In genomic region chr21:45938811-45939520, GRCh38 we compare ENCODE assay signal across 22 cellular contexts. TPM values are rescaled to one million over a fixed set of nuclear protein-coding genes. Genes with fewer than 3 reads are reported as not detected.
DNase-seq lines count a peak whose midpoint lies in the region; ATAC-seq, FAIRE-seq and TF ChIP-seq lines count a peak whose summit lies in the region.
"Had no signal": no experiment of that assay in that cellular context is flagged by ENCODE, and none has a peak within 500 bp of the region (broad histone marks: within the 10 kb centered on the region; RNA-seq: fewer than 3 reads in every experiment).

No MANE protein-coding gene starts in this region.

- no peaks in the 10 kb centered on the region for H3K23me2 ChIP-seq in H9 (ENCODE audit: insufficient read length, low read depth, low read length, poor library complexity, severe bottlenecking)

- H3K9me3 ChIP-seq in SK-N-SH (0 out of 2 replicates have a peak, but pooled peaks cover 5% of the 10 kb centered on the region), H9 (ENCODE audit: control insufficient read depth, low read depth, low read length) (no peaks in the 10 kb centered on the region), K562 (replicated peaks; ENCODE audit: control insufficient read depth, insufficient read depth, low read depth, low read length) (no peaks in the 10 kb centered on the region), osteoblast (ENCODE audit: low read depth, low read length) (peaks cover 8% of the 10 kb centered on the region), Caco-2 (no peaks in the 10 kb centered on the region)
- H3K9me3 ChIP-seq: HAP-1 had no signal

- H3K18ac ChIP-seq in H9 (ENCODE audit: insufficient read length, low read depth, low read length): no peak overlapping the region

- ATAC-seq in SK-N-SH treated with all-trans-retinoic acid at 6 μM for 48 hours (no peak), K562 (no peak), HG02798 (IDR thresholded peaks at IDR 0.05; ENCODE audit: poor library complexity, unreplicated experiment) (no peak)
- ATAC-seq: HepG2 had no signal

- H3K4me2 ChIP-seq in SK-N-SH: no peak overlapping the region
- no peak overlapping the region for H3K4me2 ChIP-seq in H9 (ENCODE audit: insufficient read depth, insufficient read length, low read length)
- H3K4me2 ChIP-seq in K562 (ENCODE audit: insufficient read depth, low read length): no peak overlapping the region
- H3K4me2 ChIP-seq in osteoblast (ENCODE audit: insufficient read depth, low read length): no peak overlapping the region
- H3K4me2 ChIP-seq: GM23338 had no signal

- no peaks in the 10 kb centered on the region for H3K79me1 ChIP-seq in H9 (ENCODE audit: insufficient read depth, low read depth, low read length, poor library complexity, severe bottlenecking)

- no peak for TF ChIP-seq EP300 in SK-N-SH (IDR thresholded peaks at IDR 0.05; ENCODE audit: borderline replicate concordance in 1 of 2, low read depth in 1 of 2, low read length in 1 of 2)
- no peak for TF ChIP-seq EP300 in K562 (IDR thresholded peaks at IDR 0.05; ENCODE audit: low read length)

- no peak overlapping the region for H2AFZ ChIP-seq in SK-N-SH (ENCODE audit: low read depth)
- H2AFZ ChIP-seq in H9 (ENCODE audit: low read length): no peak overlapping the region
- H2AFZ ChIP-seq in K562 (ENCODE audit: low read depth, low read length): no peak overlapping the region
- no peak overlapping the region for H2AFZ ChIP-seq in osteoblast (ENCODE audit: low read length)
- H2AFZ ChIP-seq: GM23338 had no signal

- peak; percentile 12 for DNase-seq in SK-N-SH
- no peak for DNase-seq in H9
- no peak for DNase-seq in K562 (ENCODE audit: extremely low read depth in 1 of 4, low spot score in 3 of 4)
- peak; percentile 68 for DNase-seq in osteoblast (ENCODE audit: insufficient read length, low spot score, missing footprints)
- no peak for DNase-seq in Caco-2
- no peak for DNase-seq in NOMO-1 treated with DMSO at 0.1 percent for 48 hours (lab: John Stamatoyannopoulos, UW; ENCODE audit: unreplicated experiment)
- DNase-seq: CD4-positive, alpha-beta memory T cell; DMS153; DMS79 treated with DMSO at 0.1 percent for 48 hours; EL; HFFc6 had no signal

- no peaks in the 10 kb centered on the region for H3K9me2 ChIP-seq in SK-N-SH

- no peak overlapping the region for H3K27ac Mint-ChIP-seq in H9
- no peak overlapping the region for H3K27ac Mint-ChIP-seq in Caco-2 (ENCODE audit: unreplicated experiment)
- H3K27ac Mint-ChIP-seq: CD4-positive, alpha-beta memory T cell; GM23338; HFFc6 had no signal

- no peak for FAIRE-seq in K562 (lab: Jason Lieb, UNC)
- FAIRE-seq: D721Med, G401.6, GM12891, HepG2, HTR-8/SVneo had no signal

- TF ChIP-seq POLR2A in K562 (conservative IDR thresholded peaks at IDR 0.05): no peak

- H3K27me3 ChIP-seq in SK-N-SH (ENCODE audit: insufficient read depth) (no peaks in the 10 kb centered on the region), H9 (ENCODE audit: insufficient read depth, low read length) (no peaks in the 10 kb centered on the region), K562 (ENCODE audit: control insufficient read depth in 2 of 2, insufficient read depth in 2 of 2, low read length in 2 of 2) (peaks cover 0 to 66% of the 10 kb centered on the region in 2 experiments; a peak in 2 of 5 replicates), osteoblast (ENCODE audit: insufficient read depth, low read length) (no peaks in the 10 kb centered on the region), Caco-2 (replicated peaks; ENCODE audit: control insufficient read depth, insufficient read depth, low read length) (no peaks in the 10 kb centered on the region)

- H3K9me3 Mint-ChIP-seq in H9 (no peaks in the 10 kb centered on the region), Caco-2 (ENCODE audit: unreplicated experiment) (no peaks in the 10 kb centered on the region)
- H3K9me3 Mint-ChIP-seq: CD4-positive, alpha-beta memory T cell; HFFc6 had no signal

- WGBS in SK-N-SH (ENCODE audit: low lambda C conversion rate): 86% methylated on average over 10 of the region's 17 CpGs
- no CpG with 5 or more reads among the region's 17 CpGs for WGBS in H9 (ENCODE audit: extremely low coverage, insufficient read length, low lambda C conversion rate)
- 0% methylated on average over 17 of the region's 17 CpGs for WGBS in K562 (ENCODE audit: insufficient coverage, low coverage, missing lambda C conversion rate)

- no peaks in the 10 kb centered on the region for H3K36me3 Mint-ChIP-seq in H9 (ENCODE audit: insufficient read depth in 1 of 3, low read depth in 3 of 3)
- H3K36me3 Mint-ChIP-seq in Caco-2 (ENCODE audit: insufficient read depth, unreplicated experiment): no peaks in the 10 kb centered on the region
- H3K36me3 Mint-ChIP-seq: CD4-positive, alpha-beta memory T cell had no signal

- H3K4me3 ChIP-seq in SK-N-SH (ENCODE audit: low read depth in 2 of 2, low read length in 1 of 2): no peak overlapping the region
- H3K4me3 ChIP-seq in K562: no peak overlapping the region
- no peak overlapping the region for H3K4me3 ChIP-seq in osteoblast (ENCODE audit: insufficient read depth, low read length)
- no peak overlapping the region for H3K4me3 ChIP-seq in Caco-2 (ENCODE audit: low read depth, low read length)
- H3K4me3 ChIP-seq: GM23338, HAP-1 had no signal

- in situ Hi-C loops in K562 (cut with MboI): no loop called here

- H4K8ac ChIP-seq in H9 (replicated peaks; ENCODE audit: insufficient read length, low read depth, low read length): no peak overlapping the region

- TF ChIP-seq RAD21 in SK-N-SH (IDR thresholded peaks at IDR 0.05; ENCODE audit: low read length) (no peak), K562 (CRISPR knock-in tag; conservative IDR thresholded peaks at IDR 0.05 in 1 of 2, IDR thresholded peaks at IDR 0.05 in 1 of 2) (no peak)

- H3K9ac ChIP-seq in SK-N-SH: no peak overlapping the region
- no peak overlapping the region for H3K9ac ChIP-seq in H9 (ENCODE audit: extremely low read depth, insufficient read length, low read length)
- no peak overlapping the region; a peak in 1 of 4 replicates for H3K9ac ChIP-seq in K562 (ENCODE audit: insufficient read depth in 1 of 2, low read depth in 2 of 2, low read length in 2 of 2)

- peak overlapping the region; percentile 12; the same call in 1 of the 2 replicates for H3K14ac ChIP-seq in H9 (ENCODE audit: insufficient read depth, low read length)

- no peak overlapping the region for H2BK5ac ChIP-seq in H9 (ENCODE audit: insufficient read length, low read length)

- H3K27me3 Mint-ChIP-seq in H9 (ENCODE audit: low read depth) (peaks cover 25% of the 10 kb centered on the region), Caco-2 (ENCODE audit: insufficient read depth, unreplicated experiment) (peaks cover 7% of the 10 kb centered on the region)
- H3K27me3 Mint-ChIP-seq: CD4-positive, alpha-beta memory T cell had no signal

- no peak overlapping the region for H2BK20ac ChIP-seq in H9 (ENCODE audit: low read depth, low read length, poor library complexity, severe bottlenecking)

- no peak overlapping the region for H2AK5ac ChIP-seq in H9 (ENCODE audit: insufficient read length, low read length)

- H2BK12ac ChIP-seq in H9 (ENCODE audit: insufficient read length, low read depth, low read length): no peak overlapping the region

- H4K20me1 ChIP-seq in SK-N-SH (ENCODE audit: insufficient read depth): no peaks in the 10 kb centered on the region
- H4K20me1 ChIP-seq in H9 (ENCODE audit: control insufficient read depth, insufficient read depth, insufficient read length): no peaks in the 10 kb centered on the region
- peaks cover 9% of the 10 kb centered on the region for H4K20me1 ChIP-seq in K562 (replicated peaks; ENCODE audit: control insufficient read depth, insufficient read depth, low read length)
- no peaks in the 10 kb centered on the region for H4K20me1 ChIP-seq in osteoblast (ENCODE audit: insufficient read depth, low read length)

- H3K9me1 ChIP-seq in K562 (ENCODE audit: control insufficient read depth, insufficient read depth, low read length): no peaks in the 10 kb centered on the region

- no peak overlapping the region for H2BK120ac ChIP-seq in H9 (ENCODE audit: low read depth, low read length, poor library complexity, severe bottlenecking)

- H3K4me1 ChIP-seq in SK-N-SH (ENCODE audit: control insufficient read depth in 1 of 2, insufficient read depth in 2 of 2, low read depth in 1 of 2, low read length in 1 of 2) (no peaks in the 10 kb centered on the region), H9 (ENCODE audit: insufficient read depth, low read length) (no peaks in the 10 kb centered on the region), K562 (replicated peaks in 1 of 2; ENCODE audit: control insufficient read depth in 2 of 2, insufficient read depth in 2 of 2, low read length in 2 of 2) (peaks cover 0 to 4% of the 10 kb centered on the region in 2 experiments; a peak in 2 of 5 replicates), osteoblast (ENCODE audit: insufficient read depth, low read length) (no peaks in the 10 kb centered on the region), Caco-2 (no peaks in the 10 kb centered on the region)
- H3K4me1 ChIP-seq: HAP-1 had no signal

- H3K36me3 ChIP-seq in SK-N-SH (replicated peaks in 1 of 2; ENCODE audit: control insufficient read depth in 1 of 2, insufficient read depth in 2 of 2, low read length in 1 of 2) (no peaks in the 10 kb centered on the region), K562 (ENCODE audit: control insufficient read depth, insufficient read depth, low read length) (no peaks in the 10 kb centered on the region), osteoblast (ENCODE audit: insufficient read depth, low read length) (no peaks in the 10 kb centered on the region), Caco-2 (ENCODE audit: control insufficient read depth, insufficient read depth, low read length) (no peaks in the 10 kb centered on the region)
- H3K36me3 ChIP-seq: HAP-1 had no signal

- TF ChIP-seq CTCF in SK-N-SH (IDR thresholded peaks at IDR 0.05): no peak
- no peak for TF ChIP-seq CTCF in H9 (conservative IDR thresholded peaks at IDR 0.05)
- no peak for TF ChIP-seq CTCF in K562 (IDR thresholded peaks at IDR 0.05 in 2 of 3, conservative IDR thresholded peaks at IDR 0.05 in 1 of 3; ENCODE audit: insufficient read depth in 2 of 3, low read depth in 1 of 3, low read length in 3 of 3)
- no peak for TF ChIP-seq CTCF in osteoblast (IDR thresholded peaks at IDR 0.05; ENCODE audit: extremely low read depth, low read depth, low read length)
- no peak for TF ChIP-seq CTCF in Caco-2 (IDR thresholded peaks at IDR 0.05; ENCODE audit: insufficient read depth in 1 of 2, low read depth in 1 of 2, low read length in 1 of 2, severe bottlenecking in 1 of 2, unreplicated experiment in 1 of 2)

- H3K56ac ChIP-seq in H9 (ENCODE audit: insufficient read length, low read depth, low read length): no peak overlapping the region

- H3K4me3 Mint-ChIP-seq in H9: no peak overlapping the region
- H3K4me3 Mint-ChIP-seq in Caco-2 (ENCODE audit: unreplicated experiment): no peak overlapping the region
- H3K4me3 Mint-ChIP-seq: CD4-positive, alpha-beta memory T cell; GM23338; HFFc6 had no signal

- no peaks in the 10 kb centered on the region for H3F3A ChIP-seq in SK-N-SH (replicated peaks; ENCODE audit: insufficient read depth)

- no peak overlapping the region for H4K91ac ChIP-seq in H9 (ENCODE audit: insufficient read length, low read depth, low read length)

- H3K27ac ChIP-seq in SK-N-SH (ENCODE audit: low read depth in 2 of 2, low read length in 1 of 2) (no peak overlapping the region), H9 (ENCODE audit: insufficient read length, low read depth, low read length) (no peak overlapping the region), K562 (ENCODE audit: extremely low read depth, low read depth, low read length) (no peak overlapping the region), osteoblast (ENCODE audit: low read depth, low read length) (no peak overlapping the region)
- H3K27ac ChIP-seq: 22Rv1, C4-2B had no signal

- H3K4me1 Mint-ChIP-seq in H9 (peaks cover 0 to 2% of the 10 kb centered on the region in 2 experiments; a peak in 2 of 4 replicates), Caco-2 (ENCODE audit: low read depth, unreplicated experiment) (no peaks in the 10 kb centered on the region)
- H3K4me1 Mint-ChIP-seq: CD4-positive, alpha-beta memory T cell; GM23338 had no signal

- intact Hi-C loops in K562 (cut with micrococcal nuclease) (no loop called here), Caco-2 (cut with micrococcal nuclease; ENCODE audit: unreplicated experiment) (no loop called here)

- no peak overlapping the region for H3K4ac ChIP-seq in H9 (ENCODE audit: low read depth, low read length)

- no peak overlapping the region for H4K5ac ChIP-seq in H9 (ENCODE audit: insufficient read length, low read depth, low read length)

- BruUV-seq in K562 (replicated peaks; lab: Mats Ljungman, UMichigan) (no TSS peak), Caco-2 (replicated peaks; lab: Mats Ljungman, UMichigan) (no TSS peak)

- POLR2A ChIA-PET in SK-N-SH (lab: Yijun Ruan, JAX): no interaction called here
- POLR2A ChIA-PET in K562 (lab: Yijun Ruan, JAX): no interaction called here
- POLR2A ChIA-PET in Caco-2 (lab: Charles Lee): no interaction called here

- no peak overlapping the region for H3K23ac ChIP-seq in H9 (ENCODE audit: insufficient read length, low read depth, low read length)

- H3K79me2 ChIP-seq in SK-N-SH (ENCODE audit: insufficient read depth) (no peaks in the 10 kb centered on the region), H9 (ENCODE audit: insufficient read depth, low read length) (no peaks in the 10 kb centered on the region), K562 (ENCODE audit: control insufficient read depth, insufficient read depth, low read length) (no peaks in the 10 kb centered on the region), osteoblast (ENCODE audit: insufficient read depth, low read length) (no peaks in the 10 kb centered on the region)

- CTCF ChIA-PET in SK-N-SH (lab: Yijun Ruan, JAX): interaction anchor here (2.1 kb wide), 1 partner anchor 31 kb away, joined by 6 read pairs; no protein-coding TSS in a partner anchor
- CTCF ChIA-PET in K562 (lab: Yijun Ruan, JAX; ENCODE audit: low intra/inter-chr PET ratio): no interaction called here
- CTCF ChIA-PET in Caco-2 (lab: Charles Lee): no interaction called here

- no peak overlapping the region for H3T11ph ChIP-seq in H9 (ENCODE audit: low read length)

- no peak overlapping the region for H2BK15ac ChIP-seq in H9 (ENCODE audit: low read depth, low read length)

RNA-seq across cellular contexts. Expression of gene COL6A1, which starts 42.6 kb away (rescaled TPM):
- polyA plus RNA-seq in SK-N-SH (2012; rRNA removed): 37.3 and 107 TPM in 2 replicates
- 34.3 and 65.0 TPM in 2 replicates for polyA plus RNA-seq in SK-N-SH (2012; cell fraction: cytosol; rRNA removed)
- 241 and 268 TPM in 2 replicates for polyA plus RNA-seq in SK-N-SH (2012; cell fraction: nucleus; rRNA removed)
- total RNA-seq in H9 (2021): 193 and 194 TPM in 2 replicates
- total RNA-seq in K562 (2011; cell fraction: chromatin; rRNA removed; ENCODE audit: low replicate concordance): 0.32 and 1.5 TPM in 2 replicates
- 1.7 and 3.8 TPM in 2 replicates for total RNA-seq in K562 (2011; cell fraction: nucleolus; rRNA removed)
- 1.2 and 1.4 TPM in 2 replicates for total RNA-seq in K562 (2011; cell fraction: nucleoplasm; rRNA removed)
- 0.14 and 0.53 TPM in 2 replicates for total RNA-seq in K562 (2014; rRNA removed)
- total RNA-seq in K562 (2014; rRNA removed; fragmentation: Illumina TruSeq; extraction: Trizol): 0.13 TPM in 1 of 2 replicates, not detected in the other
- 0.04 and 0.14 TPM in 2 replicates for total RNA-seq in K562 (2015; rRNA removed; fragmentation: Illumina TruSeq; extraction: Trizol)
- 1.2 and 1.3 TPM in 2 replicates for total RNA-seq in K562 (2021)
- polyA plus RNA-seq in K562 (2011; rRNA removed): 0.10 and 0.39 TPM in 2 replicates
- polyA plus RNA-seq in K562 (2011; cell fraction: cytosol; rRNA removed): 0.21 and 0.48 TPM in 2 replicates
- 3.8 and 4.4 TPM in 2 replicates for polyA plus RNA-seq in K562 (2011; cell fraction: nucleus; rRNA removed)
- polyA plus RNA-seq in K562 (2012): 0.57 and 1.5 TPM in 2 replicates
- polyA plus RNA-seq in K562 (2014; fragmentation: Illumina TruSeq; extraction: Trizol): 0.07 and 0.21 TPM in 2 replicates
- not detected for polyA plus RNA-seq in K562 (2014; fragmentation: Nextera tagmentation; extraction: Ambion mirVana)
- 0.50 and 0.76 TPM in 2 replicates for polyA plus RNA-seq in K562 (2014; rRNA removed)
- polyA minus RNA-seq in K562 (2011; rRNA and poly(A)+ RNA removed): not detected in 2 replicates
- polyA minus RNA-seq in K562 (2011; cell fraction: cytosol; rRNA and poly(A)+ RNA removed): 1.5 TPM in 1 of 2 replicates, not detected in the other
- 0.40 and 1.2 TPM in 2 replicates for polyA minus RNA-seq in K562 (2011; cell fraction: nucleus; rRNA and poly(A)+ RNA removed)
- 1,531 and 1,612 TPM in 2 replicates for total RNA-seq in osteoblast
- 31.9 and 33.4 TPM in 2 replicates for total RNA-seq in Caco-2 (2022)

Comparison
In these comparisons a context has a peak if more than half of its experiments do, and no peak if none do; other contexts are left out.
1. DNase-seq: peak in SK-N-SH (single experiment) and osteoblast (single experiment); none in H9 (single experiment), K562 (0 of 4), Caco-2 (0 of 2) and NOMO-1 treated with DMSO at 0.1 percent for 48 hours (single experiment).